ENCODE assay signal across 36 cellular contexts in the genomic region with DNA sequence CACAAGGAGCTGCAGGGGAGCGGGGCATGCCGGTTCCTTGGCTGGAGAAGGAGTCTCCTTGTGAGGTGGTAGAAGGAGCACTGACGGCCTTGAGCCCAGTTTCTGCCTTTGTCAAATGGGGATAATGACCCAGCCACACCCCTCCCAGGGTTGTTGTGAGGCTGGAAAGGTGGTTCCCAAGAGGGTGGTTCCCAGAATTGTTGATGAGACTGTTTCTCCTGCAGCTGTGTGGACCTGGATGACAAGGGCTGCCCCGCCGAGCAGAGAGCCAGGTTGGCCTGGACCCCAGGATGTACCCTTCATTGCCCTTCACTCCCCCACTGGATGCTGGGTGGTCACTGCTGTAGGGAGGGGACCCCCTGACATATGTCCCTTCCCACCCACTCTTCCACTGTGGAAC. TPM values are rescaled to one million over a fixed set of nuclear protein-coding genes. Genes with fewer than 3 reads are reported as not detected.
"Had no signal": no experiment of that assay in that cellular context is flagged by ENCODE, and none has a peak within 500 bp of the region (broad histone marks: within the 10 kb centered on the region; RNA-seq: fewer than 3 reads in every experiment).

No MANE protein-coding gene starts in this region.

- H3K27me3 Mint-ChIP-seq: activated CD4-positive, alpha-beta T cell treated with anti-CD3 and anti-CD28 coated beads, Interleukin-2, amount 10 ng/mL, durations not matched to agents 24 days and 14 days; activated CD8-positive, alpha-beta T cell treated with anti-CD3 and anti-CD28 coated beads for 36 hours; activated naive CD8-positive, alpha-beta T cell; activated naive CD8-positive, alpha-beta T cell treated with anti-CD3 and anti-CD28 coated beads, Interleukin-2, amount 50 U/mL, for 24 hours; brain; central memory CD8-positive, alpha-beta T cell had no signal

- H3K4me2 ChIP-seq: KMS-11 had no signal

- H3K27ac ChIP-seq: KMS-11, Peyer's patch, RWPE1, VCaP had no signal

- H3K9me3 Mint-ChIP-seq: activated CD4-positive, alpha-beta T cell treated with anti-CD3 and anti-CD28 coated beads, Interleukin-2, amount 10 ng/mL, durations not matched to agents 24 days and 14 days; activated CD8-positive, alpha-beta T cell treated with anti-CD3 and anti-CD28 coated beads for 36 hours; activated naive CD4-positive, alpha-beta T cell treated with anti-CD3 and anti-CD28 coated beads, Interleukin-2, amount 10 ng/mL, durations not matched to agents 7 days and 5 days; activated naive CD8-positive, alpha-beta T cell treated with anti-CD3 and anti-CD28 coated beads, Interleukin-2, amount 50 U/mL, for 24 hours; activated T-helper 1 cell treated with anti-CD3 and anti-CD28 coated beads, Interleukin-12 subunit alpha, Interleukin-12 subunit beta, Interleukin-2, Interleukin-4 antibody, amounts not matched to agents 30 ng/mL and 10 ng/mL and 1 ng/mL, durations not matched to agents 14 hours and 24 hours and 36 hours; brain; central memory CD8-positive, alpha-beta T cell had no signal

- H3K36me3 Mint-ChIP-seq: activated naive CD4-positive, alpha-beta T cell treated with anti-CD3 and anti-CD28 coated beads, Interleukin-2, amount 10 ng/mL, durations not matched to agents 7 days and 5 days had no signal

- H3K4me1 Mint-ChIP-seq: activated CD4-positive, alpha-beta T cell treated with anti-CD3 and anti-CD28 coated beads, Interleukin-2, amount 10 ng/mL, durations not matched to agents 24 days and 14 days; activated naive CD4-positive, alpha-beta T cell treated with anti-CD3 and anti-CD28 coated beads, Interleukin-2, amount 10 ng/mL, durations not matched to agents 7 days and 5 days; activated naive CD8-positive, alpha-beta T cell treated with anti-CD3 and anti-CD28 coated beads, Interleukin-2, amount 50 U/mL, for 24 hours; brain; central memory CD8-positive, alpha-beta T cell had no signal

- H3K4me3 Mint-ChIP-seq: activated CD4-positive, alpha-beta T cell treated with anti-CD3 and anti-CD28 coated beads, Interleukin-2, amount 10 ng/mL, durations not matched to agents 24 days and 14 days; activated CD8-positive, alpha-beta T cell treated with anti-CD3 and anti-CD28 coated beads for 36 hours; activated naive CD4-positive, alpha-beta T cell treated with anti-CD3 and anti-CD28 coated beads, Interleukin-2, amount 10 ng/mL, durations not matched to agents 7 days and 5 days; activated naive CD8-positive, alpha-beta T cell; activated naive CD8-positive, alpha-beta T cell treated with anti-CD3 and anti-CD28 coated beads, Interleukin-2, amount 50 U/mL, for 24 hours; activated T-helper 1 cell treated with anti-CD3 and anti-CD28 coated beads, Interleukin-12 subunit alpha, Interleukin-12 subunit beta, Interleukin-2, Interleukin-4 antibody, amounts not matched to agents 30 ng/mL and 10 ng/mL and 1 ng/mL, durations not matched to agents 14 hours and 24 hours and 36 hours; brain; central memory CD8-positive, alpha-beta T cell had no signal

- H3K27me3 ChIP-seq: Peyer's patch had no signal

- H3K9me3 ChIP-seq: Peyer's patch had no signal

- ATAC-seq: activated CD8-positive, alpha-beta T cell treated with anti-CD3 and anti-CD28 coated beads for 36 hours; activated naive CD8-positive, alpha-beta T cell treated with anti-CD3 and anti-CD28 coated beads, Interleukin-2, amount 50 U/mL, for 24 hours; PC-3; Right ventricle myocardium inferior; SK-N-SH treated with all-trans-retinoic acid at 6 μM for 48 hours had no signal

- H3K27ac Mint-ChIP-seq: activated CD4-positive, alpha-beta T cell treated with anti-CD3 and anti-CD28 coated beads, Interleukin-2, amount 10 ng/mL, durations not matched to agents 24 days and 14 days; activated CD8-positive, alpha-beta T cell treated with anti-CD3 and anti-CD28 coated beads for 36 hours; activated naive CD4-positive, alpha-beta T cell treated with anti-CD3 and anti-CD28 coated beads, Interleukin-2, amount 10 ng/mL, durations not matched to agents 7 days and 5 days; activated naive CD8-positive, alpha-beta T cell; activated naive CD8-positive, alpha-beta T cell treated with anti-CD3 and anti-CD28 coated beads, Interleukin-2, amount 50 U/mL, for 24 hours; activated T-helper 1 cell treated with anti-CD3 and anti-CD28 coated beads, Interleukin-12 subunit alpha, Interleukin-12 subunit beta, Interleukin-2, Interleukin-4 antibody, amounts not matched to agents 30 ng/mL and 10 ng/mL and 1 ng/mL, durations not matched to agents 14 hours and 24 hours and 36 hours had no signal

- H3K4me3 ChIP-seq: Peyer's patch had no signal

- DNase-seq: activated CD4-positive, alpha-beta T cell treated with anti-CD3 and anti-CD28 coated beads for 1 hour; activated CD4-positive, alpha-beta T cell treated with anti-CD3 and anti-CD28 coated beads, Interleukin-2, amount 10 ng/mL, durations not matched to agents 24 days and 14 days; activated CD4-positive, alpha-beta T cell treated with anti-CD3 and anti-CD28 coated beads, Interleukin-2, amount 50 U/mL, for 4 hours; activated CD4-positive, CD25-positive, alpha-beta regulatory T cell; activated CD8-positive, alpha-beta T cell treated with anti-CD3 and anti-CD28 coated beads for 36 hours; activated effector memory CD4-positive, alpha-beta T cell treated with Interleukin-2 at 50 U/mL for 16 hours; activated naive CD4-positive, alpha-beta T cell treated with anti-CD3 and anti-CD28 coated beads, Interleukin-2, amount 10 ng/mL, durations not matched to agents 7 days and 5 days; activated naive CD8-positive, alpha-beta T cell treated with anti-CD3 and anti-CD28 coated beads, Interleukin-2, amount 50 U/mL, for 24 hours; activated T-cell treated with anti-CD3 and anti-CD28 coated beads, Interleukin-2, amount 50 U/mL, for 1 hour; MM.1S; NCI-H1092; NCI-H1436 treated with DMSO at 0.1 percent for 48 hours; NCI-H1694 treated with DMSO at 0.1 percent for 48 hours; NCI-H2029; NCI-H510A; NCI-H526; NCI-H748 treated with DMSO at 0.1 percent for 48 hours; NK-92 treated with Interleukin-12 subunit alpha and Interleukin-12 subunit beta, amount 100 ng/mL, for 24 hours; PC-3; Peyer's patch; SIG-M5; SW 1271; T-helper 1 cell; T-helper 2 cell; T-helper 9 cell had no signal

RNA-seq across cellular contexts. Expression of a gene that starts 18.2 kb away (rescaled TPM):
- total RNA-seq: activated CD8-positive, alpha-beta memory T cell treated with anti-CD3 and anti-CD28 coated beads for 36 hours had no signal

RNA-seq across cellular contexts. Expression of a gene that starts 51.3 kb away (rescaled TPM):
- total RNA-seq: activated CD4-positive, alpha-beta T cell treated with anti-CD3 and anti-CD28 coated beads, Interleukin-2, amount 10 ng/mL, durations not matched to agents 24 days and 14 days; activated T-helper 1 cell treated with anti-CD3 and anti-CD28 coated beads, Interleukin-12 subunit alpha, Interleukin-12 subunit beta, Interleukin-2, Interleukin-4 antibody, amounts not matched to agents 30 ng/mL and 10 ng/mL and 1 ng/mL, durations not matched to agents 14 hours and 24 hours and 36 hours; SK-MEL-5 had no signal
